8 cellular contexts compared by ENCODE assay signal in the genomic region with DNA sequence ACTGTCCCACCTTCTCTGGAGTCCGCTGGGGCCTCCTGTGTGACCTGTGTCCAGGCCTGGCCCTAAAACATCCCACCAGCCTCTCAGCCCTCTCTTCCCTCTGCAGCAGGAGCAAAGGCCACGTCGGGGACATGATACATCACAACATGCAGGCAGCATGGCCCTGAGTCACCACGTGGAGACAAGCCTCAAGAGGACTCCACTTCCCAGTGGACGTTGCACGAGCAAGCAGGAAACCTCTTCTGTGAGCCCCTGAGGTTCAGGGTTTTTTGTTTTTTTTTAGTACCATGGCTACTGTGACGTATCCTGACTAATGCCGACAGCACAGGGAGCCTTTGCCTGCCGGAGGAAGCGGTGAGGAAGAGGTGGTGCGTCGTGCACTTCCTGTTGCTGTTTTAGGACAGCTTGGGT.
DNase-seq lines count a peak whose midpoint lies in the region; ATAC-seq, FAIRE-seq and TF ChIP-seq lines count a peak whose summit lies in the region.

No MANE protein-coding gene starts in this region.

- H3K27ac ChIP-seq in astrocyte (ENCODE audit: low read depth, low read length), result no peak overlapping the region
- H3K27ac ChIP-seq in small intestine (ENCODE audit: low read depth in 1 of 2, low read length in 1 of 2), result no peak overlapping the region

- peak overlapping the region; percentile 39 for H3K4me2 ChIP-seq in astrocyte (ENCODE audit: low read length)

- FAIRE-seq in astrocyte (lab: Jason Lieb, UNC) (no peak), small intestine (lab: Jason Lieb, UNC) (no peak)

- H3K27me3 ChIP-seq in astrocyte (ENCODE audit: insufficient read depth, low read length), result no peaks in the 10 kb centered on the region
- H3K27me3 ChIP-seq in small intestine (ENCODE audit: control insufficient read depth in 2 of 2, insufficient read depth in 2 of 2, low read length in 2 of 2), result no peaks in the 10 kb centered on the region

- H3K9me3 Mint-ChIP-seq in T-helper 2 cell treated with Interferon-gamma antibody and Interleukin-4, amounts not matched to agents 5 μg/mL and 100 μg/mL, for 36 hours, result peaks cover 27% of the 10 kb centered on the region
- peaks cover 34% of the 10 kb centered on the region for H3K9me3 Mint-ChIP-seq in astrocyte (ENCODE audit: unreplicated experiment)

- H3K36me3 ChIP-seq in astrocyte (ENCODE audit: insufficient read depth, low read length) (no peaks in the 10 kb centered on the region), small intestine (ENCODE audit: control insufficient read depth in 2 of 2, insufficient read depth in 2 of 2, low read length in 2 of 2) (no peaks in the 10 kb centered on the region)

- H3K4me1 Mint-ChIP-seq in T-helper 2 cell treated with Interferon-gamma antibody and Interleukin-4, amounts not matched to agents 5 μg/mL and 100 μg/mL, for 36 hours (ENCODE audit: low read depth), result peaks cover 24% of the 10 kb centered on the region
- no peaks in the 10 kb centered on the region for H3K4me1 Mint-ChIP-seq in astrocyte (ENCODE audit: low read depth, unreplicated experiment)

- peak overlapping the region; percentile 27 for H2AFZ ChIP-seq in astrocyte (ENCODE audit: low read depth, low read length)

- peak overlapping the region; percentile 91 for H3K27ac Mint-ChIP-seq in T-helper 2 cell treated with Interferon-gamma antibody and Interleukin-4, amounts not matched to agents 5 μg/mL and 100 μg/mL, for 36 hours
- H3K27ac Mint-ChIP-seq in astrocyte (ENCODE audit: unreplicated experiment), result no peak overlapping the region

- peak overlapping the region; percentile 80 for H3K4me3 Mint-ChIP-seq in T-helper 2 cell treated with Interferon-gamma antibody and Interleukin-4, amounts not matched to agents 5 μg/mL and 100 μg/mL, for 36 hours
- H3K4me3 Mint-ChIP-seq in astrocyte (ENCODE audit: unreplicated experiment), result no peak overlapping the region

- peaks cover 23% of the 10 kb centered on the region for H3K36me3 Mint-ChIP-seq in T-helper 2 cell treated with Interferon-gamma antibody and Interleukin-4, amounts not matched to agents 5 μg/mL and 100 μg/mL, for 36 hours (ENCODE audit: low read depth)
- H3K36me3 Mint-ChIP-seq in astrocyte (ENCODE audit: low read depth, unreplicated experiment), result no peaks in the 10 kb centered on the region

- no peak overlapping the region for H3K9ac ChIP-seq in astrocyte (ENCODE audit: low read length)

- H3K27me3 Mint-ChIP-seq in T-helper 2 cell treated with Interferon-gamma antibody and Interleukin-4, amounts not matched to agents 5 μg/mL and 100 μg/mL, for 36 hours (ENCODE audit: low read depth), result peaks cover 12% of the 10 kb centered on the region
- H3K27me3 Mint-ChIP-seq in astrocyte (ENCODE audit: low read depth, unreplicated experiment), result no peaks in the 10 kb centered on the region

- H3K4me3 ChIP-seq in astrocyte (ENCODE audit: insufficient read depth, low read depth, low read length) (no peak overlapping the region), small intestine (ENCODE audit: low read depth in 1 of 2, low read length in 2 of 2) (no peak overlapping the region)

- TF ChIP-seq CTCF in astrocyte (IDR thresholded peaks at IDR 0.05; ENCODE audit: insufficient read depth, low read depth, low read length), result no peak

- H3K4me1 ChIP-seq in astrocyte (ENCODE audit: insufficient read depth, low read length) (no peaks in the 10 kb centered on the region), small intestine (ENCODE audit: control insufficient read depth in 2 of 2, insufficient read depth in 1 of 2, low read depth in 1 of 2, low read length in 1 of 2) (no peaks in the 10 kb centered on the region)

- WGBS in small intestine, 3 donors, result 43 to 69% (median 52%) methylated on average over 12 of the region's 12 CpGs

- ATAC-seq in GM18870 (IDR thresholded peaks at IDR 0.05; ENCODE audit: unreplicated experiment) (no peak), GM21576 (IDR thresholded peaks at IDR 0.05; ENCODE audit: unreplicated experiment) (no peak), HG03039 (IDR thresholded peaks at IDR 0.05; ENCODE audit: unreplicated experiment) (no peak)

- DNase-seq in EH (ENCODE audit: low read depth) (peak; percentile 2), astrocyte (ENCODE audit: low read depth) (no peak), small intestine (peak; percentile 32), HT-29 (ENCODE audit: low spot score) (no peak)
- DNase-seq in T-helper 2 cell treated with Interferon-gamma antibody and Interleukin-4, amounts not matched to agents 5 μg/mL and 100 μg/mL, for 36 hours (ENCODE audit: low spot score), result peak; percentile 61

- no peaks in the 10 kb centered on the region for H3K79me2 ChIP-seq in astrocyte (ENCODE audit: insufficient read depth, low read length)

- H3K9me3 ChIP-seq in astrocyte (ENCODE audit: insufficient read depth, low read depth, low read length) (peaks cover 4% of the 10 kb centered on the region), small intestine (ENCODE audit: control insufficient read depth, low read depth) (no peaks in the 10 kb centered on the region)

- H4K20me1 ChIP-seq in astrocyte (ENCODE audit: insufficient read depth, low read length), result no peaks in the 10 kb centered on the region

Comparison
In these comparisons a context has a peak if more than half of its experiments do, and no peak if none do; other contexts are left out.
1. DNase-seq: peak in EH (single experiment), T-helper 2 cell treated with Interferon-gamma antibody and Interleukin-4, amounts not matched to agents 5 μg/mL and 100 μg/mL, for 36 hours (single experiment) and small intestine (single experiment); none in astrocyte (single experiment) and HT-29 (single experiment).